In the genomic region with DNA sequence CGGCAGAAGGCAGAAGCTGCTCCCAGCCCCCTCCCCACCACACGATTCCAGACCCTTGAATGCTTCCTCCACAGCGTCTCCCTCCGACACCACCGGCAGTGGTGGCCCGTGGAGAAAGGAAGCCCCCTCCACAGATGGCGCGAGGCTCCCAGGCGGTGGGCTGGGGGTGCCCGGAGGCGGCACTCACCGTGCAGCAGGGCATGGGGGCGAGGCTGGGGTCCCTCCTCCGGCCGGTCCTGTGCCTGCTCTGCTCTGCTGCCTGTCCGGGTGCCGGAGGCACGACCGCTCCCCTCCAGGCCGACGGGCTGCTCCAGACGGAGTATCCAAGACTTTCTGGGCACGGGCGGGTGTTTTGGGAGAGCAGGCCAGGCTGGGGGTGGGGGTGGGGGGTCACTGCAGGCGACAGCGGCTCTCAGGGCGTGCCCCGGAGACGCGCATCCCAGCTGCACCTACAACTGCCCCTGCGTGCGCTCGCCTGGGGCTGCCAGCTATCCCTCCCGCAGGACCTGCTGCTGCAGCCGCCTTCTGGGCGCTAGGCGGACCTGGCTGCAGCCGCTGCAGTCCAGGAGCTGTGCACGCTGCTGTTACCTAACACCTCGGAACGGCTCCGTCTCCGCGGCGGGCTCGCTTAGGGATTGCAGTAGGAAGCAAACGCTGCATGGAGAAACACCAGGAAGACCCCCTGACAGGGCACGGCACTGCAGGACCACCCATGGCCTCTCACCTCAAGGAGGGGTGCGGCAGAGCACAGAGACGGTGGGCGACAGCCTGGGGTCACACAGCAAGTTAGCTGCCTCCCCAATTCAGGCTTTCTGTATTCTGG, we compare ENCODE assay signal across 12 cellular contexts. TPM values are rescaled to one million over a fixed set of nuclear protein-coding genes. Genes with fewer than 3 reads are reported as not detected.
DNase-seq lines count a peak whose midpoint lies in the region; ATAC-seq, FAIRE-seq and TF ChIP-seq lines count a peak whose summit lies in the region.
"Had no signal": no experiment of that assay in that cellular context is flagged by ENCODE, and none has a peak within 500 bp of the region (broad histone marks: within the 10 kb centered on the region; RNA-seq: fewer than 3 reads in every experiment).

No MANE protein-coding gene starts in this region.

- TF ChIP-seq EP300 in HepG2 (IDR thresholded peaks at IDR 0.05; ENCODE audit: low read depth in 2 of 2, low read length in 2 of 2) (no peak), HepG2 (CRISPR knock-in tag; IDR thresholded peaks at IDR 0.05; ENCODE audit: borderline replicate concordance) (no peak)

- no peak overlapping the region for H3K4me2 ChIP-seq in HepG2 (ENCODE audit: low read depth, low read length)

- H3K79me2 ChIP-seq in HepG2 (ENCODE audit: insufficient read depth, low read length), result no peaks in the 10 kb centered on the region

- DNase-seq in COLO668 (lab: John Stamatoyannopoulos, UW; ENCODE audit: unreplicated experiment), result peak; percentile 28
- peak; percentile 54 for DNase-seq in HuH-7 (ENCODE audit: low spot score)
- DNase-seq in brain microvascular endothelial cell, result no peak
- no peak for DNase-seq in HepG2 (ENCODE audit: low spot score)
- no peak for DNase-seq in activated T-helper 2 cell treated with anti-CD3 and anti-CD28 coated beads, Interferon-gamma antibody, Interleukin-2, Interleukin-4, amounts not matched to agents 10 μg/mL and 5 μg/mL and 100 μg/mL, durations not matched to agents 14 hours and 24 hours and 36 hours (ENCODE audit: low spot score)
- DNase-seq in midbrain (lab: John Stamatoyannopoulos, UW), result no peak
- DNase-seq in erythroblast (lab: John Stamatoyannopoulos, UW), result no peak
- DNase-seq: gastrocnemius medialis had no signal

- no peak overlapping the region for H3K9ac ChIP-seq in HepG2 (ENCODE audit: insufficient read depth, low read depth, low read length)

- no peaks in the 10 kb centered on the region for H3K36me3 Mint-ChIP-seq in activated T-helper 2 cell treated with anti-CD3 and anti-CD28 coated beads, Interferon-gamma antibody, Interleukin-2, Interleukin-4, amounts not matched to agents 10 μg/mL and 5 μg/mL and 100 μg/mL, durations not matched to agents 14 hours and 24 hours and 36 hours (ENCODE audit: low read depth)

- in situ Hi-C loops in brain microvascular endothelial cell (cut with HindIII; ENCODE audit: low pct_ligation_motif_present, low sequenced_read_pairs), result no loop called here
- in situ Hi-C loops in HepG2 (cut with HindIII; ENCODE audit: extremely low pct_ligation_motif_present, low pct_unique_long_range_greater_than_20kb), result no loop called here

- WGBS in HepG2 (ENCODE audit: low lambda C conversion rate), result 18% methylated on average over 9 of the region's 51 CpGs

- no peaks in the 10 kb centered on the region for H3K9me3 ChIP-seq in HepG2 (ENCODE audit: low read length)
- H3K9me3 ChIP-seq: gastrocnemius medialis, neutrophil had no signal

- no peak overlapping the region for H2AFZ ChIP-seq in HepG2 (ENCODE audit: low read length)

- H3K27me3 ChIP-seq in brain microvascular endothelial cell (replicated peaks) (peaks cover 52% of the 10 kb centered on the region), HepG2 (ENCODE audit: control insufficient read depth in 1 of 2, insufficient read depth in 2 of 2, low read length in 2 of 2) (peaks cover 20 to 65% of the 10 kb centered on the region in 2 experiments)

- 0 out of 2 replicates have a peak, but pooled peaks cover 4% of the 10 kb centered on the region for H4K20me1 ChIP-seq in HepG2 (ENCODE audit: insufficient read depth, low read length)

- CTCF ChIA-PET in HepG2 (lab: Yijun Ruan, JAX; ENCODE audit: low intra/inter-chr PET ratio, low total read pairs), result no interaction called here

- no peak overlapping the region for H3K4me3 Mint-ChIP-seq in activated T-helper 2 cell treated with anti-CD3 and anti-CD28 coated beads, Interferon-gamma antibody, Interleukin-2, Interleukin-4, amounts not matched to agents 10 μg/mL and 5 μg/mL and 100 μg/mL, durations not matched to agents 14 hours and 24 hours and 36 hours (ENCODE audit: low read depth)
- H3K4me3 Mint-ChIP-seq: activated CD8-positive, alpha-beta T cell treated with anti-CD3 and anti-CD28 coated beads for 36 hours had no signal

- H3K4me3 ChIP-seq in brain microvascular endothelial cell (ENCODE audit: low read depth, low read length), result no peak overlapping the region
- no peak overlapping the region for H3K4me3 ChIP-seq in HepG2 (replicated peaks in 1 of 3; ENCODE audit: insufficient read depth in 1 of 3, low read depth in 2 of 3, low read length in 3 of 3)
- H3K4me3 ChIP-seq: gastrocnemius medialis had no signal

- TF ChIP-seq CTCF in brain microvascular endothelial cell (IDR thresholded peaks at IDR 0.05; ENCODE audit: low read depth, low read length, missing control alignments), result peak; percentile 15
- TF ChIP-seq CTCF in HepG2 (CRISPR knock-in tag; IDR thresholded peaks at IDR 0.05), result no peak

- POLR2A ChIA-PET in HepG2 (lab: Yijun Ruan, JAX), result no interaction called here

- no peak for FAIRE-seq in HepG2 (lab: Jason Lieb, UNC)
- FAIRE-seq: bronchial epithelial cell had no signal

- no peak for TF ChIP-seq RAD21 in HepG2 (CRISPR knock-in tag; IDR thresholded peaks at IDR 0.05)

- TF ChIP-seq POLR2A in HepG2 (IDR thresholded peaks at IDR 0.05; ENCODE audit: insufficient read depth in 1 of 2, low read depth in 2 of 2, low read length in 2 of 2), result no peak
- no peak for TF ChIP-seq POLR2A in erythroblast (IDR thresholded peaks at IDR 0.05; ENCODE audit: low read length)

- no peaks in the 10 kb centered on the region for H3K9me3 Mint-ChIP-seq in activated T-helper 2 cell treated with anti-CD3 and anti-CD28 coated beads, Interferon-gamma antibody, Interleukin-2, Interleukin-4, amounts not matched to agents 10 μg/mL and 5 μg/mL and 100 μg/mL, durations not matched to agents 14 hours and 24 hours and 36 hours
- H3K9me3 Mint-ChIP-seq: activated CD8-positive, alpha-beta T cell treated with anti-CD3 and anti-CD28 coated beads for 36 hours had no signal

- peaks cover 7% of the 10 kb centered on the region for H3K27me3 Mint-ChIP-seq in activated T-helper 2 cell treated with anti-CD3 and anti-CD28 coated beads, Interferon-gamma antibody, Interleukin-2, Interleukin-4, amounts not matched to agents 10 μg/mL and 5 μg/mL and 100 μg/mL, durations not matched to agents 14 hours and 24 hours and 36 hours (ENCODE audit: low read depth)

- intact Hi-C loops in HepG2 (cut with micrococcal nuclease; ENCODE audit: unreplicated experiment), result no loop called here
- intact Hi-C loops in activated T-helper 2 cell treated with anti-CD3 and anti-CD28 coated beads, Interferon-gamma antibody, Interleukin-2, Interleukin-4, amounts not matched to agents 10 μg/mL and 5 μg/mL and 100 μg/mL, durations not matched to agents 14 hours and 24 hours and 36 hours (cut with micrococcal nuclease), result no loop called here

- no peaks in the 10 kb centered on the region for H3K4me1 Mint-ChIP-seq in activated T-helper 2 cell treated with anti-CD3 and anti-CD28 coated beads, Interferon-gamma antibody, Interleukin-2, Interleukin-4, amounts not matched to agents 10 μg/mL and 5 μg/mL and 100 μg/mL, durations not matched to agents 14 hours and 24 hours and 36 hours (ENCODE audit: low read depth)

- H3K27ac Mint-ChIP-seq in activated T-helper 2 cell treated with anti-CD3 and anti-CD28 coated beads, Interferon-gamma antibody, Interleukin-2, Interleukin-4, amounts not matched to agents 10 μg/mL and 5 μg/mL and 100 μg/mL, durations not matched to agents 14 hours and 24 hours and 36 hours, result no peak overlapping the region
- H3K27ac Mint-ChIP-seq: activated CD8-positive, alpha-beta T cell treated with anti-CD3 and anti-CD28 coated beads for 36 hours had no signal

- H3K4me1 ChIP-seq in HepG2 (ENCODE audit: insufficient read depth, low read length), result no peaks in the 10 kb centered on the region
- H3K4me1 ChIP-seq: gastrocnemius medialis had no signal

- peak; percentile 68 for ATAC-seq in HepG2
- no peak for ATAC-seq in HG02938 (IDR thresholded peaks at IDR 0.05; ENCODE audit: unreplicated experiment)
- ATAC-seq: gastrocnemius medialis had no signal

- H3K36me3 ChIP-seq in brain microvascular endothelial cell (replicated peaks) (no peaks in the 10 kb centered on the region), HepG2 (replicated peaks in 1 of 2; ENCODE audit: control insufficient read depth in 1 of 2, insufficient read depth in 2 of 2, low read length in 2 of 2) (no peaks in the 10 kb centered on the region)
- H3K36me3 ChIP-seq: gastrocnemius medialis, neutrophil had no signal

- H3K27ac ChIP-seq in brain microvascular endothelial cell (no peak overlapping the region), HepG2 (ENCODE audit: extremely low read length, insufficient read depth, low read length) (no peak overlapping the region)
- H3K27ac ChIP-seq: gastrocnemius medialis, neutrophil had no signal

- BruUV-seq in HepG2 (replicated peaks; lab: Mats Ljungman, UMichigan), result no TSS peak

RNA-seq across cellular contexts. Expression of gene MRGPRG, which starts 15.2 kb away (rescaled TPM):
- total RNA-seq in HepG2 (2016; rRNA removed; fragmentation: Illumina TruSeq; extraction: Trizol), result not detected in 2 replicates
- total RNA-seq in HepG2 (2016; cell fraction: cytosol; rRNA removed; fragmentation: Illumina TruSeq; extraction: Trizol; ENCODE audit: low read depth), result not detected in 2 replicates
- not detected in 2 replicates for total RNA-seq in HepG2 (2016; cell fraction: insoluble cytoplasmic fraction; rRNA removed; fragmentation: Illumina TruSeq; extraction: Trizol)
- not detected in 2 replicates for total RNA-seq in HepG2 (2016; cell fraction: membrane; rRNA removed; fragmentation: Illumina TruSeq; extraction: Trizol)
- not detected in 2 replicates for total RNA-seq in HepG2 (2016; cell fraction: nucleus; rRNA removed; fragmentation: Illumina TruSeq; extraction: Trizol)
- polyA plus RNA-seq in HepG2 (2011; rRNA removed), result not detected in 2 replicates
- not detected in 2 replicates for polyA plus RNA-seq in HepG2 (2011; cell fraction: cytosol; rRNA removed)
- not detected in 2 replicates for polyA plus RNA-seq in HepG2 (2011; cell fraction: nucleus; rRNA removed)
- polyA plus RNA-seq in HepG2 (2012), result not detected in 2 replicates
- not detected in 2 replicates for polyA plus RNA-seq in HepG2 (2016; cell fraction: cytosol; fragmentation: Illumina TruSeq; extraction: Trizol; ENCODE audit: low read depth)
- polyA plus RNA-seq in HepG2 (2016; cell fraction: insoluble cytoplasmic fraction; fragmentation: Illumina TruSeq; extraction: Trizol; ENCODE audit: low read depth), result not detected in 2 replicates
- polyA plus RNA-seq in HepG2 (2016; cell fraction: membrane; fragmentation: Illumina TruSeq; extraction: Trizol; ENCODE audit: low read depth), result not detected in 2 replicates
- polyA plus RNA-seq in HepG2 (2016; cell fraction: nucleus; fragmentation: Illumina TruSeq; extraction: Trizol; ENCODE audit: insufficient read depth, low read depth), result not detected in 2 replicates
- not detected in 2 replicates for polyA minus RNA-seq in HepG2 (2011; rRNA and poly(A)+ RNA removed; ENCODE audit: low replicate concordance)
- polyA minus RNA-seq in HepG2 (2011; cell fraction: cytosol; rRNA and poly(A)+ RNA removed), result not detected in 2 replicates
- not detected in 2 replicates for polyA minus RNA-seq in HepG2 (2011; cell fraction: nucleus; rRNA and poly(A)+ RNA removed)
- not detected in 2 replicates for total RNA-seq in activated T-helper 2 cell treated with anti-CD3 and anti-CD28 coated beads, Interferon-gamma antibody, Interleukin-2, Interleukin-4, amounts not matched to agents 10 μg/mL and 5 μg/mL and 100 μg/mL, durations not matched to agents 14 hours and 24 hours and 36 hours
- total RNA-seq: activated CD8-positive, alpha-beta T cell treated with anti-CD3 and anti-CD28 coated beads for 36 hours; bronchial epithelial cell; gastrocnemius medialis had no signal

RNA-seq across cellular contexts. Expression of gene MRGPRE, which starts 28.8 kb away (rescaled TPM):
- not detected in 2 replicates for total RNA-seq in HepG2 (2016; rRNA removed; fragmentation: Illumina TruSeq; extraction: Trizol)
- not detected in 2 replicates for total RNA-seq in HepG2 (2016; cell fraction: cytosol; rRNA removed; fragmentation: Illumina TruSeq; extraction: Trizol; ENCODE audit: low read depth)
- not detected in 2 replicates for total RNA-seq in HepG2 (2016; cell fraction: insoluble cytoplasmic fraction; rRNA removed; fragmentation: Illumina TruSeq; extraction: Trizol)
- not detected in 2 replicates for total RNA-seq in HepG2 (2016; cell fraction: membrane; rRNA removed; fragmentation: Illumina TruSeq; extraction: Trizol)
- not detected in 2 replicates for total RNA-seq in HepG2 (2016; cell fraction: nucleus; rRNA removed; fragmentation: Illumina TruSeq; extraction: Trizol)
- not detected in 2 replicates for polyA plus RNA-seq in HepG2 (2011; rRNA removed)
- not detected in 2 replicates for polyA plus RNA-seq in HepG2 (2011; cell fraction: cytosol; rRNA removed)
- not detected in 2 replicates for polyA plus RNA-seq in HepG2 (2011; cell fraction: nucleus; rRNA removed)
- not detected in 2 replicates for polyA plus RNA-seq in HepG2 (2012)
- polyA plus RNA-seq in HepG2 (2016; cell fraction: cytosol; fragmentation: Illumina TruSeq; extraction: Trizol; ENCODE audit: low read depth), result not detected in 2 replicates
- not detected in 2 replicates for polyA plus RNA-seq in HepG2 (2016; cell fraction: insoluble cytoplasmic fraction; fragmentation: Illumina TruSeq; extraction: Trizol; ENCODE audit: low read depth)
- not detected in 2 replicates for polyA plus RNA-seq in HepG2 (2016; cell fraction: membrane; fragmentation: Illumina TruSeq; extraction: Trizol; ENCODE audit: low read depth)
- not detected in 2 replicates for polyA plus RNA-seq in HepG2 (2016; cell fraction: nucleus; fragmentation: Illumina TruSeq; extraction: Trizol; ENCODE audit: insufficient read depth, low read depth)
- polyA minus RNA-seq in HepG2 (2011; rRNA and poly(A)+ RNA removed; ENCODE audit: low replicate concordance), result not detected in 2 replicates
- polyA minus RNA-seq in HepG2 (2011; cell fraction: cytosol; rRNA and poly(A)+ RNA removed), result not detected in 2 replicates
- polyA minus RNA-seq in HepG2 (2011; cell fraction: nucleus; rRNA and poly(A)+ RNA removed), result not detected in 2 replicates
- not detected in 2 replicates for total RNA-seq in activated T-helper 2 cell treated with anti-CD3 and anti-CD28 coated beads, Interferon-gamma antibody, Interleukin-2, Interleukin-4, amounts not matched to agents 10 μg/mL and 5 μg/mL and 100 μg/mL, durations not matched to agents 14 hours and 24 hours and 36 hours
- total RNA-seq: activated CD8-positive, alpha-beta T cell treated with anti-CD3 and anti-CD28 coated beads for 36 hours; bronchial epithelial cell; gastrocnemius medialis had no signal

RNA-seq across cellular contexts. Expression of gene OSBPL5, which starts 38.3 kb away (rescaled TPM):
- not detected in 2 replicates for total RNA-seq in HepG2 (2016; rRNA removed; fragmentation: Illumina TruSeq; extraction: Trizol)
- 0.26 TPM in 1 of 2 replicates, not detected in the other for total RNA-seq in HepG2 (2016; cell fraction: cytosol; rRNA removed; fragmentation: Illumina TruSeq; extraction: Trizol; ENCODE audit: low read depth)
- not detected in 2 replicates for total RNA-seq in HepG2 (2016; cell fraction: insoluble cytoplasmic fraction; rRNA removed; fragmentation: Illumina TruSeq; extraction: Trizol)
- not detected in 2 replicates for total RNA-seq in HepG2 (2016; cell fraction: membrane; rRNA removed; fragmentation: Illumina TruSeq; extraction: Trizol)
- total RNA-seq in HepG2 (2016; cell fraction: nucleus; rRNA removed; fragmentation: Illumina TruSeq; extraction: Trizol), result not detected in 2 replicates
- polyA plus RNA-seq in HepG2 (2011; rRNA removed), result not detected in 2 replicates
- not detected in 2 replicates for polyA plus RNA-seq in HepG2 (2011; cell fraction: cytosol; rRNA removed)
- polyA plus RNA-seq in HepG2 (2011; cell fraction: nucleus; rRNA removed), result 0.34 TPM in 1 of 2 replicates, not detected in the other
- polyA plus RNA-seq in HepG2 (2012), result not detected in 2 replicates
- polyA plus RNA-seq in HepG2 (2016; cell fraction: cytosol; fragmentation: Illumina TruSeq; extraction: Trizol; ENCODE audit: low read depth), result not detected in 2 replicates
- polyA plus RNA-seq in HepG2 (2016; cell fraction: insoluble cytoplasmic fraction; fragmentation: Illumina TruSeq; extraction: Trizol; ENCODE audit: low read depth), result not detected in 2 replicates
- not detected in 2 replicates for polyA plus RNA-seq in HepG2 (2016; cell fraction: membrane; fragmentation: Illumina TruSeq; extraction: Trizol; ENCODE audit: low read depth)
- not detected in 2 replicates for polyA plus RNA-seq in HepG2 (2016; cell fraction: nucleus; fragmentation: Illumina TruSeq; extraction: Trizol; ENCODE audit: insufficient read depth, low read depth)
- 41.3 TPM in 1 of 2 replicates, not detected in the other for polyA minus RNA-seq in HepG2 (2011; rRNA and poly(A)+ RNA removed; ENCODE audit: low replicate concordance)
- polyA minus RNA-seq in HepG2 (2011; cell fraction: cytosol; rRNA and poly(A)+ RNA removed), result 0.40 and 0.97 TPM in 2 replicates
- polyA minus RNA-seq in HepG2 (2011; cell fraction: nucleus; rRNA and poly(A)+ RNA removed), result not detected in 2 replicates
- total RNA-seq in activated T-helper 2 cell treated with anti-CD3 and anti-CD28 coated beads, Interferon-gamma antibody, Interleukin-2, Interleukin-4, amounts not matched to agents 10 μg/mL and 5 μg/mL and 100 μg/mL, durations not matched to agents 14 hours and 24 hours and 36 hours, result 2.3 and 2.4 TPM in 2 replicates

Comparison
In these comparisons a context has a peak if more than half of its experiments do, and no peak if none do; other contexts are left out.
1. DNase-seq: peak in COLO668 (single experiment) and HuH-7 (single experiment); none in brain microvascular endothelial cell (single experiment), HepG2 (single experiment), activated T-helper 2 cell treated with anti-CD3 and anti-CD28 coated beads, Interferon-gamma antibody, Interleukin-2, Interleukin-4, amounts not matched to agents 10 μg/mL and 5 μg/mL and 100 μg/mL, durations not matched to agents 14 hours and 24 hours and 36 hours (single experiment), midbrain (single experiment) and erythroblast (0 of 2).